Comparison of ENCODE assay signal across 4 cellular contexts in genomic region chrX:135178636-135179035, GRCh38. TPM values are rescaled to one million over a fixed set of nuclear protein-coding genes. Genes with fewer than 3 reads are reported as not detected.
"Had no signal": no experiment of that assay in that cellular context is flagged by ENCODE, and none has a peak within 500 bp of the region (broad histone marks: within the 10 kb centered on the region; RNA-seq: fewer than 3 reads in every experiment).

No MANE protein-coding gene starts in this region.

- DNase-seq: GDM1, GF-D8 had no signal

- H3K4me3 ChIP-seq: GM12878 had no signal

RNA-seq across cellular contexts. Expression of gene CT55, which starts 7.4 kb away (rescaled TPM):
- total RNA-seq: G401, GM12878 had no signal
- polyA plus RNA-seq: GM12878 had no signal

RNA-seq across cellular contexts. Expression of gene ETDB, which starts 58.3 kb away (rescaled TPM):
- total RNA-seq: G401, GM12878 had no signal
- polyA plus RNA-seq: GM12878 had no signal
